ENCODE assay signal across 7 cellular contexts in genomic region chr12:77062846-77063461, GRCh38. TPM values are rescaled to one million over a fixed set of nuclear protein-coding genes. Genes with fewer than 3 reads are reported as not detected.
DNase-seq lines count a peak whose midpoint lies in the region; ATAC-seq and TF ChIP-seq lines count a peak whose summit lies in the region.

No MANE protein-coding gene starts in this region.

- H3K4me3 ChIP-seq in OCI-LY7 (ENCODE audit: low read depth, low read length, poor library complexity, severe bottlenecking), result peak overlapping the region; percentile 95

- no peaks in the 10 kb centered on the region for H3K9me3 ChIP-seq in OCI-LY7 (ENCODE audit: low read length)

- peaks cover 49% of the 10 kb centered on the region for H3K36me3 ChIP-seq in OCI-LY7 (ENCODE audit: insufficient read depth, low read length)

- no peak for TF ChIP-seq CTCF in OCI-LY7 (conservative IDR thresholded peaks at IDR 0.05; ENCODE audit: low read length)

- peaks cover 39% of the 10 kb centered on the region for H3K4me1 ChIP-seq in OCI-LY7 (ENCODE audit: insufficient read depth, low read length, poor library complexity, severe bottlenecking)

- H3K36me3 Mint-ChIP-seq in memory B cell, result no peaks in the 10 kb centered on the region

- peaks cover 11% of the 10 kb centered on the region for H4K20me1 ChIP-seq in OCI-LY7 (ENCODE audit: insufficient read depth, low read length)

- H3K4me2 ChIP-seq in OCI-LY7 (ENCODE audit: low read length), result peak overlapping the region; percentile 84

- no peaks in the 10 kb centered on the region; the same call in 1 of the 2 replicates for H3K79me2 ChIP-seq in OCI-LY7 (ENCODE audit: insufficient read depth, low read depth, low read length)

- H3K4me1 Mint-ChIP-seq in memory B cell, result peaks cover 28% of the 10 kb centered on the region

- no TSS peak for BruUV-seq in OCI-LY7 (replicated peaks; lab: Mats Ljungman, UMichigan)

- CTCF ChIA-PET in OCI-LY7 (lab: Charles Lee; ENCODE audit: unreplicated experiment), result no interaction called here

- H3K9me2 ChIP-seq in OCI-LY7 (ENCODE audit: insufficient read depth, low read length), result no peaks in the 10 kb centered on the region

- POLR2A ChIA-PET in OCI-LY7 (lab: Charles Lee), result no interaction called here

- peak; percentile 17 for ATAC-seq in GM18858 (IDR thresholded peaks at IDR 0.05; ENCODE audit: unreplicated experiment)
- peak; percentile 37 for ATAC-seq in HG02588 (IDR thresholded peaks at IDR 0.05; ENCODE audit: unreplicated experiment)
- ATAC-seq in memory B cell (ENCODE audit: low read depth), result no peak

- H3K27me3 Mint-ChIP-seq in memory B cell, result peaks cover 15% of the 10 kb centered on the region

- H3K27ac Mint-ChIP-seq in memory B cell, result no peak overlapping the region

- H2AFZ ChIP-seq in OCI-LY7 (ENCODE audit: low read length), result no peak overlapping the region

- DNase-seq in OCI-LY7 (ENCODE audit: low spot score), result no peak
- peak in 1 of 2 donors; percentile 14 for DNase-seq in memory B cell (ENCODE audit: low spot score in 2 of 2)
- DNase-seq in HuH-7 (ENCODE audit: low spot score), result no peak
- no peak for DNase-seq in NCI-H526 (lab: John Stamatoyannopoulos, UW)
- no peak for DNase-seq in D341Med (ENCODE audit: low spot score)

- H3K4me3 Mint-ChIP-seq in memory B cell, result peak overlapping the region; percentile 81

- intact Hi-C loops in OCI-LY7 (cut with micrococcal nuclease; ENCODE audit: unreplicated experiment), result loop anchor here (5.0 kb wide), 1 partner anchor 301 kb away; the partner anchor contains the start of gene ZDHHC17

- no peak overlapping the region for H3K27ac ChIP-seq in OCI-LY7 (ENCODE audit: low read depth, low read length, poor library complexity, severe bottlenecking)

- H3K9me3 Mint-ChIP-seq in memory B cell, result no peaks in the 10 kb centered on the region

RNA-seq across cellular contexts. Expression of gene E2F7, which starts 2.4 kb away (rescaled TPM):
- total RNA-seq in OCI-LY7 (2014; rRNA removed; shearing (Covaris generic)), result 19.0 and 33.4 TPM in 2 replicates
- 16.7 and 17.1 TPM in 2 replicates for total RNA-seq in OCI-LY7 (2022)
